1 cellular context compared by ENCODE assay signal in the genomic region with DNA sequence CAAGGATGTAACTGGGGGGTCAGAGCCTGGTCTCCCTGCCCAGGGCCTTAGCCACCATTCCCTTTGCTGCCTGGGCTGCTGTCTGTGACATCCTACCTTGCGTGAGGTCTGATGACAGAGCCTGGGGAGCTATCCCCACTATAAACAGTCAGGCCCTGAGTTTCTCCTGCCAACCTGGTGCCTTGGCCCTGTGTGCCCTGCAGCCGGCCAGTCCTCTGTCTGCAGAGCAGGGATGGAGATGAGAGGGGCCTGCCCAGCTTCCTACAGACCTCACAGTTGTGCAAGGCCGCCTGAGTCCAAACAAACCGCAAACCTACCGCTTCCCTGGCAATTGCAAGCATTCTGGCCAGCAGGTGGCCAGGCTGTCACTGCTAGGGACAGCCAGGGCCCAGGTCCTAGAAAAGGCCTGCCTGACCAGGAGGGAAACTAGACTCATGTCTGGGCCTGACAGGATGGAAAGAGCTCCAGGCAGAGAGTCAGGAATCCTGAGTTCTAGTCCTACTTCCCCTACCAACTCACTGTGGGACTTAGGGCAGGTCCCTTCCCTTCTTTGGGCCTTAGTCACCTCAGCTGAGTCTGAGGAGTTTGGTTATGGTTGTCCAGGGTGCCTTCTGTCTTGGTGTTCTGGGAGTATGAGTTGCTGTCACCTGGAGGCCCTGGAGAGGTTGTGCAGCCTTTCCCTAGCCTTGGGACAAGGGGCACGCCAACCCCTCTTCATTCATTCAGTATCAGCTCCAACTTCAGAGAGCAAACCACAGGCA.
TF ChIP-seq lines count a peak whose summit lies in the region.

No MANE protein-coding gene starts in this region.

TF ChIP-seq in K562, 482 proteins besides CTCF, POLR2A, EP300 and RAD21 (continued from another document):
- TF ChIP-seq, protein P1, sequence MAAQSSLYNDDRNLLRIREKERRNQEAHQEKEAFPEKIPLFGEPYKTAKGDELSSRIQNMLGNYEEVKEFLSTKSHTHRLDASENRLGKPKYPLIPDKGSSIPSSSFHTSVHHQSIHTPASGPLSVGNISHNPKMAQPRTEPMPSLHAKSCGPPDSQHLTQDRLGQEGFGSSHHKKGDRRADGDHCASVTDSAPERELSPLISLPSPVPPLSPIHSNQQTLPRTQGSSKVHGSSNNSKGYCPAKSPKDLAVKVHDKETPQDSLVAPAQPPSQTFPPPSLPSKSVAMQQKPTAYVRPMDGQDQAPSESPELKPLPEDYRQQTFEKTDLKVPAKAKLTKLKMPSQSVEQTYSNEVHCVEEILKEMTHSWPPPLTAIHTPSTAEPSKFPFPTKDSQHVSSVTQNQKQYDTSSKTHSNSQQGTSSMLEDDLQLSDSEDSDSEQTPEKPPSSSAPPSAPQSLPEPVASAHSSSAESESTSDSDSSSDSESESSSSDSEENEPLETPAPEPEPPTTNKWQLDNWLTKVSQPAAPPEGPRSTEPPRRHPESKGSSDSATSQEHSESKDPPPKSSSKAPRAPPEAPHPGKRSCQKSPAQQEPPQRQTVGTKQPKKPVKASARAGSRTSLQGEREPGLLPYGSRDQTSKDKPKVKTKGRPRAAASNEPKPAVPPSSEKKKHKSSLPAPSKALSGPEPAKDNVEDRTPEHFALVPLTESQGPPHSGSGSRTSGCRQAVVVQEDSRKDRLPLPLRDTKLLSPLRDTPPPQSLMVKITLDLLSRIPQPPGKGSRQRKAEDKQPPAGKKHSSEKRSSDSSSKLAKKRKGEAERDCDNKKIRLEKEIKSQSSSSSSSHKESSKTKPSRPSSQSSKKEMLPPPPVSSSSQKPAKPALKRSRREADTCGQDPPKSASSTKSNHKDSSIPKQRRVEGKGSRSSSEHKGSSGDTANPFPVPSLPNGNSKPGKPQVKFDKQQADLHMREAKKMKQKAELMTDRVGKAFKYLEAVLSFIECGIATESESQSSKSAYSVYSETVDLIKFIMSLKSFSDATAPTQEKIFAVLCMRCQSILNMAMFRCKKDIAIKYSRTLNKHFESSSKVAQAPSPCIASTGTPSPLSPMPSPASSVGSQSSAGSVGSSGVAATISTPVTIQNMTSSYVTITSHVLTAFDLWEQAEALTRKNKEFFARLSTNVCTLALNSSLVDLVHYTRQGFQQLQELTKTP (IDR thresholded peaks at IDR 0.05; ENCODE audit: low read depth in 1 of 2, partially characterized antibody in 2 of 2) = peak in 1 of 2 experiments; percentile 40
- TF ChIP-seq ZSCAN32 (CRISPR knock-in tag; IDR thresholded peaks at IDR 0.05) (no peak), JUND (IDR thresholded peaks at IDR 0.05; ENCODE audit: borderline replicate concordance, low read depth, low read length) (peak; percentile 52; the same call in 1 of the 2 replicates), JUND (tag; IDR thresholded peaks at IDR 0.05; ENCODE audit: borderline replicate concordance, low read depth, low read length) (0 out of 3 replicates have a peak, but pooled peaks have one; percentile 48), ERF (CRISPR knock-in tag; IDR thresholded peaks at IDR 0.05) (peak; percentile 62; the same call in 1 of the 2 replicates), PCBP2 (IDR thresholded peaks at IDR 0.05; ENCODE audit: low read depth, low read length, poor library complexity, severe bottlenecking) (no peak), ZNF354B (CRISPR knock-in tag; IDR thresholded peaks at IDR 0.05) (no peak), PRPF4 (IDR thresholded peaks at IDR 0.05; ENCODE audit: insufficient read depth, low read depth, low read length, poor library complexity, severe bottlenecking) (no peak), ZKSCAN3 (CRISPR knock-in tag; IDR thresholded peaks at IDR 0.05) (no peak), TRIM24 (IDR thresholded peaks at IDR 0.05) (no peak), ZNF23 (CRISPR knock-in tag; IDR thresholded peaks at IDR 0.05) (no peak), RHOXF2B (CRISPR knock-in tag; conservative IDR thresholded peaks at IDR 0.05) (no peak), DMBX1 (CRISPR knock-in tag; IDR thresholded peaks at IDR 0.05; ENCODE audit: borderline replicate concordance) (peak; percentile 88; the same call in 1 of the 2 replicates), SREBF1 (IDR thresholded peaks at IDR 0.05; ENCODE audit: borderline replicate concordance, low read depth, low read length) (no peak), NONO (IDR thresholded peaks at IDR 0.05; ENCODE audit: low read depth in 2 of 2, low read length in 1 of 2) (no peak), NR2F6 (CRISPR knock-in tag; IDR thresholded peaks at IDR 0.05) (no peak)
- TF ChIP-seq, protein P2, sequence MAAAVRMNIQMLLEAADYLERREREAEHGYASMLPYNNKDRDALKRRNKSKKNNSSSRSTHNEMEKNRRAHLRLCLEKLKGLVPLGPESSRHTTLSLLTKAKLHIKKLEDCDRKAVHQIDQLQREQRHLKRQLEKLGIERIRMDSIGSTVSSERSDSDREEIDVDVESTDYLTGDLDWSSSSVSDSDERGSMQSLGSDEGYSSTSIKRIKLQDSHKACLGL (CRISPR knock-in tag; IDR thresholded peaks at IDR 0.05; ENCODE audit: borderline replicate concordance, poor library complexity, severe bottlenecking) = no peak
- TF ChIP-seq, protein P3, sequence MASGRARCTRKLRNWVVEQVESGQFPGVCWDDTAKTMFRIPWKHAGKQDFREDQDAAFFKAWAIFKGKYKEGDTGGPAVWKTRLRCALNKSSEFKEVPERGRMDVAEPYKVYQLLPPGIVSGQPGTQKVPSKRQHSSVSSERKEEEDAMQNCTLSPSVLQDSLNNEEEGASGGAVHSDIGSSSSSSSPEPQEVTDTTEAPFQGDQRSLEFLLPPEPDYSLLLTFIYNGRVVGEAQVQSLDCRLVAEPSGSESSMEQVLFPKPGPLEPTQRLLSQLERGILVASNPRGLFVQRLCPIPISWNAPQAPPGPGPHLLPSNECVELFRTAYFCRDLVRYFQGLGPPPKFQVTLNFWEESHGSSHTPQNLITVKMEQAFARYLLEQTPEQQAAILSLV (tag; IDR thresholded peaks at IDR 0.05) = 0 out of 2 replicates have a peak, but pooled peaks have one; percentile 20
- TF ChIP-seq, protein P4, sequence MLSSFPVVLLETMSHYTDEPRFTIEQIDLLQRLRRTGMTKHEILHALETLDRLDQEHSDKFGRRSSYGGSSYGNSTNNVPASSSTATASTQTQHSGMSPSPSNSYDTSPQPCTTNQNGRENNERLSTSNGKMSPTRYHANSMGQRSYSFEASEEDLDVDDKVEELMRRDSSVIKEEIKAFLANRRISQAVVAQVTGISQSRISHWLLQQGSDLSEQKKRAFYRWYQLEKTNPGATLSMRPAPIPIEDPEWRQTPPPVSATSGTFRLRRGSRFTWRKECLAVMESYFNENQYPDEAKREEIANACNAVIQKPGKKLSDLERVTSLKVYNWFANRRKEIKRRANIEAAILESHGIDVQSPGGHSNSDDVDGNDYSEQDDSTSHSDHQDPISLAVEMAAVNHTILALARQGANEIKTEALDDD (IDR thresholded peaks at IDR 0.05) = peak; percentile 54; the same call in 1 of the 2 replicates
- TF ChIP-seq, protein P5, sequence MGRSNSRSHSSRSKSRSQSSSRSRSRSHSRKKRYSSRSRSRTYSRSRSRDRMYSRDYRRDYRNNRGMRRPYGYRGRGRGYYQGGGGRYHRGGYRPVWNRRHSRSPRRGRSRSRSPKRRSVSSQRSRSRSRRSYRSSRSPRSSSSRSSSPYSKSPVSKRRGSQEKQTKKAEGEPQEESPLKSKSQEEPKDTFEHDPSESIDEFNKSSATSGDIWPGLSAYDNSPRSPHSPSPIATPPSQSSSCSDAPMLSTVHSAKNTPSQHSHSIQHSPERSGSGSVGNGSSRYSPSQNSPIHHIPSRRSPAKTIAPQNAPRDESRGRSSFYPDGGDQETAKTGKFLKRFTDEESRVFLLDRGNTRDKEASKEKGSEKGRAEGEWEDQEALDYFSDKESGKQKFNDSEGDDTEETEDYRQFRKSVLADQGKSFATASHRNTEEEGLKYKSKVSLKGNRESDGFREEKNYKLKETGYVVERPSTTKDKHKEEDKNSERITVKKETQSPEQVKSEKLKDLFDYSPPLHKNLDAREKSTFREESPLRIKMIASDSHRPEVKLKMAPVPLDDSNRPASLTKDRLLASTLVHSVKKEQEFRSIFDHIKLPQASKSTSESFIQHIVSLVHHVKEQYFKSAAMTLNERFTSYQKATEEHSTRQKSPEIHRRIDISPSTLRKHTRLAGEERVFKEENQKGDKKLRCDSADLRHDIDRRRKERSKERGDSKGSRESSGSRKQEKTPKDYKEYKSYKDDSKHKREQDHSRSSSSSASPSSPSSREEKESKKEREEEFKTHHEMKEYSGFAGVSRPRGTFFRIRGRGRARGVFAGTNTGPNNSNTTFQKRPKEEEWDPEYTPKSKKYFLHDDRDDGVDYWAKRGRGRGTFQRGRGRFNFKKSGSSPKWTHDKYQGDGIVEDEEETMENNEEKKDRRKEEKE (IDR thresholded peaks at IDR 0.05; ENCODE audit: borderline replicate concordance in 1 of 2, control insufficient read depth in 1 of 2, low read depth in 2 of 2, low read length in 1 of 2) = no peak
- TF ChIP-seq, protein P6, sequence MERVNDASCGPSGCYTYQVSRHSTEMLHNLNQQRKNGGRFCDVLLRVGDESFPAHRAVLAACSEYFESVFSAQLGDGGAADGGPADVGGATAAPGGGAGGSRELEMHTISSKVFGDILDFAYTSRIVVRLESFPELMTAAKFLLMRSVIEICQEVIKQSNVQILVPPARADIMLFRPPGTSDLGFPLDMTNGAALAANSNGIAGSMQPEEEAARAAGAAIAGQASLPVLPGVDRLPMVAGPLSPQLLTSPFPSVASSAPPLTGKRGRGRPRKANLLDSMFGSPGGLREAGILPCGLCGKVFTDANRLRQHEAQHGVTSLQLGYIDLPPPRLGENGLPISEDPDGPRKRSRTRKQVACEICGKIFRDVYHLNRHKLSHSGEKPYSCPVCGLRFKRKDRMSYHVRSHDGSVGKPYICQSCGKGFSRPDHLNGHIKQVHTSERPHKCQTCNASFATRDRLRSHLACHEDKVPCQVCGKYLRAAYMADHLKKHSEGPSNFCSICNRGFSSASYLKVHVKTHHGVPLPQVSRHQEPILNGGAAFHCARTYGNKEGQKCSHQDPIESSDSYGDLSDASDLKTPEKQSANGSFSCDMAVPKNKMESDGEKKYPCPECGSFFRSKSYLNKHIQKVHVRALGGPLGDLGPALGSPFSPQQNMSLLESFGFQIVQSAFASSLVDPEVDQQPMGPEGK (CRISPR knock-in tag; IDR thresholded peaks at IDR 0.05; ENCODE audit: borderline replicate concordance) = no peak
- TF ChIP-seq, protein P7, sequence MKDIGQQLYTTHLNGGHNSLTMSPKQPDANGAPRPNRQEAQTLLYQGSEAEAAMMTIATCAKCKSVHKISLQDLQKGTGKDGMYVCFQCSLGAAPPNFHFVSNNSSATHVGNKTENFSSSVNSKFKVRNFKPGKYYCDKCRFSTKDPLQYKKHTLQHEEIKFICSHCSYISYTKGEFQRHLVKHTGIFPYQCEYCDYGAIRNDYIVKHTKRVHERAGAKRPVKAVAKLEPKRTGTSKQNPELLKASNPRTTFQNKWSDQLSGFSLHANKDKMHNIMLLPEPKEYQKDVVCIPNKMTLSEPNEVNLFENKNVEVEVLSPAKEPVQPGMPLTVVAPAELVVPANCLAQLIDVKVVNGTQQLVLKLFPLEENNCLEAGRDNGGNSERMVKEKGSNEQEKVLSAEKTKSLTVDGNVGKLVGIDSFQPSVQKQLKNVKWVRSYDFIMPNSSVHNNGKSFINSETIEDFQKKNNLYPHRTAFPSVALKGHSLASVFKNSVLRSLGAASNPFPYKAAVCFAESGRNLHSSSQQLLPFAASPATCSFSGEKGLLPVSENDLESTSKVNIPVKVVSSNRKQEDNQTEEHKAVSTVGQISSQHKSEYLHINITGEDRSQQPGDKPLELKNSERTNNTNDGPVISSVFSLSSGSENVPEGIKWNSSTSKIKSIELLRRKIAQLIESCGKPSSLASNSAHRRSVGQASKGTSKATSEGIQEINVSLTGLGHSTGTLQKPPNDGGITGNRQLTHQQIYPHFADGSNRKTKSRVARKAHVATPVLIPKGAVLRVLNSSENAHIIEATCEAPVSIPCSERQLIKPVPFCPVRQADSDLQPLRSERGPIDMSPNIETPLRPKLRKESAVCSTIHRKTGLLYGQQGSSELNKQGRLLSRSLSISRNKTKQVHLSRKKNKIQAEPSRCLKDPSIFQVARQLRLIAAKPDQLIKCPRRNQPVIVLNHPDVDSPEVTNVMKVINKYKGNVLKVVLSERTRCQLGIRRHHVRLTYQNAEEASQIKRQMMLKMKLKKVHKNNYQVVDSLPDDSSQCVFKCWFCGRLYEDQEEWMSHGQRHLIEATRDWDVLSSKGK (CRISPR knock-in tag; IDR thresholded peaks at IDR 0.05) = no peak
